ENCODE assay signal across 18 cellular contexts in the genomic region with DNA sequence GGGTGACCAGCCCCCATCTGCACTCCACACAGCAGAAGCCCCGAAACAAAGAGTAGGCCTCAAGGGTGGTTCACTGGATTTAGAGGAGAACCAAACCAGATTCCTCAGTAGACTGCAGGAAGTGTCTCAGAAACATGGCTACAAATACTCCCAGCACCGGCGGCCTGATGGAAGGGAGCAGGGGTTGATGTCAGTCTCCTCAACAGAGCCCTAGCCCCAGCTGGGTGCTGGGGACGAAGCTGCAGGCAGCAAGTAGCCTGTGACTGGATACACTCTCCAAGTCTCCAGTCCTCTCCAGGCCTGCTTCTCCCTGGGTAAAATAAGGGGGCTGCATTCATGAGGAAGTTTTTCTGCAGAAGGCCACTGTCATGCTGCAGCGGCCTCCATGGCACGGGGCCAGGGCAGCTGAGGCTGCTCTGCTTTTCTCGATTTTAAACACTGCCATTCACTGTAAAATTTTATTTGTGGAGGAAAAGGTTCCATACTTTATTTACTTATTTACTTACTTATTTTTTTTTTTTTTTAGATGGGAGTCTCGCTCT.
"Had no signal": no experiment of that assay in that cellular context is flagged by ENCODE, and none has a peak within 500 bp of the region (broad histone marks: within the 10 kb centered on the region; RNA-seq: fewer than 3 reads in every experiment).

No MANE protein-coding gene starts in this region.

- H3K9me3 ChIP-seq: mucosa of descending colon, testis had no signal

- H3K4me3 ChIP-seq: mucosa of descending colon, skin epidermis, testis had no signal

- H3K27me3 ChIP-seq: testis had no signal

- DNase-seq: activated B cell treated with CpG ODN at 0.5 μM for 24 hours; activated CD4-positive, alpha-beta T cell treated with anti-CD3 and anti-CD28 coated beads for 48 hours; activated CD8-positive, alpha-beta T cell treated with anti-CD3 and anti-CD28 coated beads for 36 hours; activated gamma-delta T cell; activated T-cell treated with anti-CD3 and anti-CD28 coated beads, Interleukin-2, amount 50 U/mL, for 72 hours; cerebellar nuclear complex; dermis blood vessel endothelial cell; foreskin melanocyte; mammary epithelial cell; naive thymus-derived CD4-positive, alpha-beta T cell; retina; stimulated activated CD4-positive, alpha-beta T cell treated with anti-CD3 and anti-CD28 coated beads, Interleukin-4, amount 100 ng/mL, for 4 hours; stimulated activated CD8-positive, alpha-beta memory T cell treated with anti-CD3 and anti-CD28 coated beads, Interleukin-4, amount 100 ng/mL, for 48 hours; stimulated activated naive CD8-positive, alpha-beta T cell treated with anti-CD3 and anti-CD28 coated beads, Interleukin-15, Interleukin-2, amounts not matched to agents 100 U/mL and 50 U/mL, for 24 hours; SW 1271; testis had no signal

- H3K27ac ChIP-seq: testis had no signal
